In the genomic region with DNA sequence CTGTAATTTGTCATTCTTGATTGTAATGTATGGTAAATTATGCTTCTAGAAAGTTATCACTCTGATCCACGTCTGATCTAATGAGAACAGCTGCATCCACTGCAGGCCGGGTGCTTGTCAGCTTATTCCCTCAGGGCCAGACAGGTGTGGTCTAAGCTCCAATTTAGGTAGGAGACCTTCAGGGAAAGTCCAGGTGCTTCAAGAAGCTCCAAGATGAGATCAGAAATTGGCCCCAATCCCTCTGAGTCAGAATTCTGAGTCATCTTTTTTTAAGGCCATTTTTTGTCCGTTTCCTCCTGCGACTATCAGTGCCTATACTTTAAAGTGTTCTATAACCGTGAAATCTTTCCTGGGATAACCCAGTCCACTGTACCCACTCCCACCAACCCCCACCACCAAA, we compare ENCODE assay signal across 13 cellular contexts.
DNase-seq lines count a peak whose midpoint lies in the region; ATAC-seq and TF ChIP-seq lines count a peak whose summit lies in the region.
"Had no signal": no experiment of that assay in that cellular context is flagged by ENCODE, and none has a peak within 500 bp of the region (broad histone marks: within the 10 kb centered on the region; RNA-seq: fewer than 3 reads in every experiment).

No MANE protein-coding gene starts in this region.

- peak; percentile 73 for DNase-seq in LNCaP clone FGC (ENCODE audit: low read depth)
- peak; percentile 86 for DNase-seq in astrocyte of the hippocampus (ENCODE audit: low read depth, low spot score)
- peak; percentile 89 for DNase-seq in iris pigment epithelial cell (ENCODE audit: low read depth)
- DNase-seq in type B pancreatic cell (ENCODE audit: extremely low spot score, unreplicated experiment): no peak
- DNase-seq in activated naive CD4-positive, alpha-beta T cell treated with anti-CD3 and anti-CD28 coated beads, Interleukin-2, amount 50 U/mL, for 72 hours (ENCODE audit: low spot score in 2 of 2): no peak
- DNase-seq in GM10248 (ENCODE audit: extremely low spot score): no peak
- no peak for DNase-seq in testis
- DNase-seq in SIG-M5 treated with dmso at 0.1 percent for 504 hours (lab: John Stamatoyannopoulos, UW; ENCODE audit: unreplicated experiment): no peak
- DNase-seq: activated CD4-positive, alpha-beta T cell treated with anti-CD3 and anti-CD28 coated beads for 48 hours; activated naive CD4-positive, alpha-beta T cell; NCI-H1417 treated with DMSO at 0.1 percent for 48 hours had no signal

- intact Hi-C loops in testis (cut with DNase I; ENCODE audit: low total_unique reads): loop anchor here (5.0 kb wide), 1 partner anchor 418 kb away; no protein-coding TSS in a partner anchor

- H3K4me3 Mint-ChIP-seq in type B pancreatic cell: peak overlapping the region; percentile 4

- H3K27ac Mint-ChIP-seq in type B pancreatic cell: peak overlapping the region; percentile 76
- H3K27ac Mint-ChIP-seq in activated naive CD4-positive, alpha-beta T cell treated with anti-CD3 and anti-CD28 coated beads, Interleukin-2, amount 50 U/mL, for 72 hours: no peak overlapping the region

- no peaks in the 10 kb centered on the region for H3K9me3 ChIP-seq in testis

- no peak for TF ChIP-seq POLR2A in testis (IDR thresholded peaks at IDR 0.05)

- POLR2A ChIA-PET in GM10248 (lab: Yijun Ruan, JAX): no interaction called here

- peaks cover 4% of the 10 kb centered on the region for H3K9me3 Mint-ChIP-seq in type B pancreatic cell
- H3K9me3 Mint-ChIP-seq in activated naive CD4-positive, alpha-beta T cell treated with anti-CD3 and anti-CD28 coated beads, Interleukin-2, amount 50 U/mL, for 72 hours: no peaks in the 10 kb centered on the region

- 82 to 83% methylated on average over 5 of the region's 5 CpGs for WGBS in testis, 2 donors

- no peak for TF ChIP-seq CTCF in LNCaP clone FGC (IDR thresholded peaks at IDR 0.05; ENCODE audit: control insufficient read depth, extremely low read depth, insufficient read depth)
- TF ChIP-seq CTCF in type B pancreatic cell (conservative IDR thresholded peaks at IDR 0.05): no peak
- no peak for TF ChIP-seq CTCF in GM10248 (IDR thresholded peaks at IDR 0.05; ENCODE audit: control extremely low read depth, extremely low read depth, low read depth, missing control alignments)
- TF ChIP-seq CTCF in testis (IDR thresholded peaks at IDR 0.05): no peak

- peaks cover 40% of the 10 kb centered on the region for H3K4me1 Mint-ChIP-seq in type B pancreatic cell (ENCODE audit: unreplicated experiment)

- no peaks in the 10 kb centered on the region for H3K27me3 ChIP-seq in testis

- CTCF ChIA-PET in GM10248 (lab: Yijun Ruan, JAX): interaction anchor here (1.6 kb wide), 1 partner anchor 22 kb away, joined by 3 read pairs; no protein-coding TSS in a partner anchor

- H3K4me3 ChIP-seq in LNCaP clone FGC (ENCODE audit: low read depth, low read length) (no peak overlapping the region), testis (no peak overlapping the region)

- no peak for ATAC-seq in activated naive CD4-positive, alpha-beta T cell treated with anti-CD3 and anti-CD28 coated beads, Interleukin-2, amount 50 U/mL, for 72 hours
- ATAC-seq: left lobe of liver, Panc1 had no signal

- H3K27ac ChIP-seq in testis: no peak overlapping the region

- H3K36me3 Mint-ChIP-seq in type B pancreatic cell: no peaks in the 10 kb centered on the region
- no peaks in the 10 kb centered on the region for H3K36me3 Mint-ChIP-seq in activated naive CD4-positive, alpha-beta T cell treated with anti-CD3 and anti-CD28 coated beads, Interleukin-2, amount 50 U/mL, for 72 hours

- H3K36me3 ChIP-seq in testis (ENCODE audit: low read depth, missing control alignments): no peaks in the 10 kb centered on the region

- H3K27me3 Mint-ChIP-seq in type B pancreatic cell: no peaks in the 10 kb centered on the region

- no peaks in the 10 kb centered on the region for H3K4me1 ChIP-seq in testis

Comparison
In these comparisons a context has a peak if more than half of its experiments do, and no peak if none do; other contexts are left out.
1. DNase-seq: peak in LNCaP clone FGC (single experiment), astrocyte of the hippocampus (single experiment) and iris pigment epithelial cell (single experiment); none in type B pancreatic cell (single experiment), activated naive CD4-positive, alpha-beta T cell treated with anti-CD3 and anti-CD28 coated beads, Interleukin-2, amount 50 U/mL, for 72 hours (0 of 2), GM10248 (single experiment), testis (single experiment) and SIG-M5 treated with dmso at 0.1 percent for 504 hours (single experiment).